In the genomic region with DNA sequence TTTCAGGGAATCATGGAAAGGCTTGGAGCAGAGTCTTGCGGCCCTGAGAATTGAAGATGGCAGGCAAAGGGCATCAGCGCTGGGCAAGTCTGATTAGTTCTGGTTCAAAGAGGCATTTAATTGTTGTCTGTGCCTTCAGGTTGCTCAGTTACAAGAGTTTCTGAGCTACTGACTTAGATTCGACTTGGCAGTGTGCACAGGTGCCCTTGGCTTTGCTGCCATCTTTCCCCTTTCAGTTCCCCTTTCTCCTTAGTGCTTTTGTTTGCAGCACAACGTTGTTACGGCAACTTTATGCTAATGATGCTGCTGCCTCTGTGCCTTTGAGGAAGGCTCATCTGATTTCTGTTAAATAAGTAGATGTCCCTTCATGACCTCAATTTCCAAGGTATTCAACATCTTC, we compare ENCODE assay signal across 9 cellular contexts. TPM values are rescaled to one million over a fixed set of nuclear protein-coding genes. Genes with fewer than 3 reads are reported as not detected.
DNase-seq lines count a peak whose midpoint lies in the region; ATAC-seq and TF ChIP-seq lines count a peak whose summit lies in the region.
"Had no signal": no experiment of that assay in that cellular context is flagged by ENCODE, and none has a peak within 500 bp of the region (broad histone marks: within the 10 kb centered on the region; RNA-seq: fewer than 3 reads in every experiment).

No MANE protein-coding gene starts in this region.

- WGBS in prostate gland = 80% methylated on average over 5 of the region's 5 CpGs

- H3K36me3 ChIP-seq in prostate gland = no peaks in the 10 kb centered on the region

- no peaks in the 10 kb centered on the region for H3K4me1 ChIP-seq in prostate gland (replicated peaks)

- TF ChIP-seq CTCF in prostate gland (IDR thresholded peaks at IDR 0.05) = no peak

- no peaks in the 10 kb centered on the region for H3K9me3 ChIP-seq in prostate gland

- no peaks in the 10 kb centered on the region for H3K27me3 ChIP-seq in prostate gland (replicated peaks; ENCODE audit: insufficient read depth)

- ATAC-seq in GM19043 (IDR thresholded peaks at IDR 0.05; ENCODE audit: low read depth, unreplicated experiment) (peak; percentile 93), HG02870 (IDR thresholded peaks at IDR 0.05; ENCODE audit: unreplicated experiment) (peak; percentile 82)

- H3K27ac ChIP-seq in prostate gland = no peak overlapping the region

- peak; percentile 92 to 99 for DNase-seq in NOMO-1 (lab: John Stamatoyannopoulos, UW; ENCODE audit: unreplicated experiment in 2 of 2)
- DNase-seq in midbrain (lab: John Stamatoyannopoulos, UW) = peak; percentile 20
- no peak for DNase-seq in inferior parietal cortex (ENCODE audit: extremely low spot score)
- DNase-seq in activated CD4-positive, CD25-positive, alpha-beta regulatory T cell treated with anti-CD3 and anti-CD28 coated beads, Interleukin-2, amount 50 U/mL, for 72 hours = no peak
- DNase-seq in prostate gland (ENCODE audit: low spot score) = no peak
- no peak for DNase-seq in activated gamma-delta T cell treated with Interleukin-2 at 50 U/mL for 16 hours

- TF ChIP-seq POLR2A in prostate gland (IDR thresholded peaks at IDR 0.05) = no peak

- intact Hi-C loops in prostate gland (cut with DNase I) = no loop called here

- no peak overlapping the region for H3K4me3 ChIP-seq in prostate gland

RNA-seq across cellular contexts. Expression of gene P2RY14, which starts 12.5 kb away (rescaled TPM):
- under 1 TPM; 0.09 to 0.28 TPM for total RNA-seq in prostate gland
- total RNA-seq: LHCN-M2 had no signal

RNA-seq across cellular contexts. Expression of gene GPR87, which starts 50.8 kb away (rescaled TPM):
- total RNA-seq in prostate gland = 10 to 100 TPM in 1 of 2 donors, 1 to 10 TPM in 1; 9.3 to 10.9 TPM
- total RNA-seq: LHCN-M2 had no signal

Comparison
In these comparisons a context has a peak if more than half of its experiments do, and no peak if none do; other contexts are left out.
1. DNase-seq: peak in NOMO-1 (2 of 2) and midbrain (single experiment); none in inferior parietal cortex (single experiment), activated CD4-positive, CD25-positive, alpha-beta regulatory T cell treated with anti-CD3 and anti-CD28 coated beads, Interleukin-2, amount 50 U/mL, for 72 hours (single experiment), prostate gland (single experiment) and activated gamma-delta T cell treated with Interleukin-2 at 50 U/mL for 16 hours (single experiment).